Comparison of ENCODE assay signal across 33 cellular contexts in genomic region chr20:48010623-48011022, GRCh38.
"Had no signal": no experiment of that assay in that cellular context is flagged by ENCODE, and none has a peak within 500 bp of the region (broad histone marks: within the 10 kb centered on the region; RNA-seq: fewer than 3 reads in every experiment).

No MANE protein-coding gene starts in this region.

- H3K4me3 ChIP-seq: adrenal gland, body of pancreas, breast epithelium had no signal

- H3K36me3 ChIP-seq: adrenal gland, brain microvascular endothelial cell, breast epithelium had no signal

- DNase-seq: activated B cell treated with CpG ODN at 0.5 μM for 24 hours; activated CD4-positive, alpha-beta memory T cell treated with anti-CD3 and anti-CD28 coated beads for 36 hours; activated CD4-positive, alpha-beta T cell treated with anti-CD3 and anti-CD28 coated beads for 4 hours; activated CD4-positive, alpha-beta T cell treated with anti-CD3 and anti-CD28 coated beads, Interleukin-2, amount 10 ng/mL, durations not matched to agents 24 days and 14 days; activated CD4-positive, alpha-beta T cell treated with anti-CD3 and anti-CD28 coated beads, Interleukin-2, amount 50 U/mL, for 1 hour; activated CD4-positive, alpha-beta T cell treated with anti-CD3 and anti-CD28 coated beads, Interleukin-2, amount 50 U/mL, for 4 hours; activated CD4-positive, CD25-positive, alpha-beta regulatory T cell treated with anti-CD3 and anti-CD28 coated beads, Interleukin-2, amount 50 U/mL, for 72 hours; activated CD8-positive, alpha-beta memory T cell treated with anti-CD3 and anti-CD28 coated beads, Interleukin-2, amount 50 U/mL, for 4 hours; activated CD8-positive, alpha-beta T cell treated with anti-CD3 and anti-CD28 coated beads for 36 hours; activated effector memory CD4-positive, alpha-beta T cell treated with anti-CD3 and anti-CD28 coated beads, Interleukin-2, amount 50 U/mL, for 16 hours; activated gamma-delta T cell treated with Interleukin-2 at 50 U/mL for 16 hours; activated naive CD4-positive, alpha-beta T cell; activated naive CD4-positive, alpha-beta T cell treated with anti-CD3 and anti-CD28 coated beads for 36 hours; activated naive CD4-positive, alpha-beta T cell treated with anti-CD3 and anti-CD28 coated beads, Interleukin-2, amount 50 U/mL, for 16 hours; activated naive CD8-positive, alpha-beta T cell treated with anti-CD3 and anti-CD28 coated beads for 36 hours; activated T-cell treated with anti-CD3 and anti-CD28 coated beads for 4 hours; activated T-cell treated with anti-CD3 and anti-CD28 coated beads, Interleukin-2, amount 50 U/mL, for 1 hour; activated T-cell treated with anti-CD3 and anti-CD28 coated beads, Interleukin-2, amount 50 U/mL, for 4 hours; activated T-cell treated with anti-CD3 and anti-CD28 coated beads, Interleukin-2, amount 50 U/mL, for 72 hours; adrenal gland; amniotic stem cell; aorta; body of pancreas; brain microvascular endothelial cell; central memory CD4-positive, alpha-beta T cell; T-helper 2 cell; T-helper 9 cell had no signal

- ATAC-seq: activated CD8-positive, alpha-beta T cell treated with anti-CD3 and anti-CD28 coated beads for 36 hours; activated naive CD4-positive, alpha-beta T cell treated with anti-CD3 and anti-CD28 coated beads, Interleukin-2, amount 50 U/mL, for 72 hours; activated T-cell treated with anti-CD3 and anti-CD28 coated beads, Interleukin-2, amount 50 U/mL, for 4 hours; activated T-cell treated with anti-CD3 and anti-CD28 coated beads, Interleukin-2, amount 50 U/mL, for 72 hours; activated T-helper 17 cell treated with anti-CD3 and anti-CD28 coated beads, Interleukin-2, amount 50 U/mL, for 72 hours; body of pancreas had no signal

- FAIRE-seq: astrocyte, TTC549 had no signal

- H3K27ac ChIP-seq: adrenal gland, body of pancreas, brain microvascular endothelial cell, breast epithelium, VCaP had no signal

- H3K27me3 ChIP-seq: adrenal gland, body of pancreas, brain microvascular endothelial cell, breast epithelium had no signal

- H3K9me3 ChIP-seq: adrenal gland had no signal

- H3K4me1 ChIP-seq: body of pancreas, breast epithelium had no signal
